Comparison of ENCODE assay signal across 8 cellular contexts in the genomic region with DNA sequence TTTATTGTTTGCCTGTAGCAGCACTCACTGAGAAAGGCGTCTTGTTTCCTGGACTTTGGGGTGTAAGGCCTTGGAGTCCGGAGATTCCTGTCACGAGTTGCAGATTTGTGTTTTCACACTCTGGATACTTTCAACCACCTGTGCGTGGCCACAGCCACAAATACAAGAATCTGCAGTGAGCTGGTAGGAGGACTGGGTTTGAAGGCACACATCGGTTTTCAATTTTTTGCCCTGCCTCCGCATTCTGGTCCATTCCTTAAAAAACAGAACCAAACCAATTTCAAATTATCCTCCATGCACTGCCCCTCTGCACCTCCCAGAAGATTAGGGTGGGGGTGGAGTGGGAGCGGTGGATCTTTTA. TPM values are rescaled to one million over a fixed set of nuclear protein-coding genes. Genes with fewer than 3 reads are reported as not detected.
DNase-seq lines count a peak whose midpoint lies in the region; ATAC-seq, FAIRE-seq and TF ChIP-seq lines count a peak whose summit lies in the region.

No MANE protein-coding gene starts in this region.

- DNase-seq in NCI-H82 (lab: John Stamatoyannopoulos, UW), result peak; percentile 38
- no peak for DNase-seq in NCI-H82 treated with DMSO at 0.1 percent for 48 hours (lab: John Stamatoyannopoulos, UW; ENCODE audit: unreplicated experiment)
- DNase-seq in MM.1S, result peak; percentile 60
- DNase-seq in astrocyte of the cerebellum (ENCODE audit: low read depth), result no peak
- no peak for DNase-seq in kidney
- no peak for DNase-seq in SHP77 (lab: John Stamatoyannopoulos, UW)

- no peak for ATAC-seq in stimulated activated memory B cell treated with anti-CD40 and anti-IgM and Interleukin-4, amounts not matched to agents 10 μg/mL and 1 μg/mL and 100 μg/mL, for 72 hours
- no peak for ATAC-seq in GM19035 (IDR thresholded peaks at IDR 0.05; ENCODE audit: unreplicated experiment)

- no peaks in the 10 kb centered on the region for H4K20me1 ChIP-seq in MM.1S (ENCODE audit: insufficient read depth, low read length)

- H3K27ac ChIP-seq in MM.1S (ENCODE audit: low read length), result peak overlapping the region; percentile 52
- peak overlapping the region; percentile 48 to 51 for H3K27ac ChIP-seq in kidney (ENCODE audit: low read depth in 2 of 2, low read length in 2 of 2)

- H3K4me2 ChIP-seq in MM.1S (ENCODE audit: low read depth, low read length), result peak overlapping the region; percentile 74

- in situ Hi-C loops in astrocyte of the cerebellum (cut with HindIII; ENCODE audit: low sequenced_read_pairs), result no loop called here

- H3K79me2 ChIP-seq in MM.1S (ENCODE audit: low read length), result peaks cover 56% of the 10 kb centered on the region

- H3K9me3 Mint-ChIP-seq in stimulated activated memory B cell treated with anti-CD40 and anti-IgM and Interleukin-4, amounts not matched to agents 10 μg/mL and 1 μg/mL and 100 μg/mL, for 72 hours, result no peaks in the 10 kb centered on the region

- peaks cover 6% of the 10 kb centered on the region; the same call in 1 of the 2 replicates for H3F3A ChIP-seq in MM.1S (ENCODE audit: insufficient read depth, low read length)

- peak overlapping the region; percentile 87 for H2AFZ ChIP-seq in MM.1S (ENCODE audit: low read length)

- peaks cover 23% of the 10 kb centered on the region for H3K4me1 Mint-ChIP-seq in stimulated activated memory B cell treated with anti-CD40 and anti-IgM and Interleukin-4, amounts not matched to agents 10 μg/mL and 1 μg/mL and 100 μg/mL, for 72 hours

- H3K9me3 ChIP-seq in MM.1S (replicated peaks; ENCODE audit: insufficient read depth, low read length), result no peaks in the 10 kb centered on the region
- no peaks in the 10 kb centered on the region for H3K9me3 ChIP-seq in kidney (ENCODE audit: control insufficient read depth in 1 of 2, low read length in 2 of 2)

- no peak for FAIRE-seq in kidney (lab: Jason Lieb, UNC)

- H3K9ac ChIP-seq in MM.1S (ENCODE audit: low read length) (peak overlapping the region; percentile 91), kidney (ENCODE audit: low read length in 2 of 2) (peak overlapping the region; percentile 83 to 87)

- peaks cover 17% of the 10 kb centered on the region for H3K36me3 Mint-ChIP-seq in stimulated activated memory B cell treated with anti-CD40 and anti-IgM and Interleukin-4, amounts not matched to agents 10 μg/mL and 1 μg/mL and 100 μg/mL, for 72 hours

- peak overlapping the region; percentile 91 for H3K4me3 ChIP-seq in MM.1S (ENCODE audit: low read length)
- H3K4me3 ChIP-seq in astrocyte of the cerebellum (ENCODE audit: low read depth, low read length), result peak overlapping the region; percentile 90
- H3K4me3 ChIP-seq in kidney (ENCODE audit: low read length in 2 of 2), result peak overlapping the region; percentile 73 to 97

- no peaks in the 10 kb centered on the region for H3K27me3 ChIP-seq in MM.1S (replicated peaks; ENCODE audit: insufficient read depth, low read length)

- H3K36me3 ChIP-seq in MM.1S (replicated peaks; ENCODE audit: insufficient read depth, low read length) (peaks cover 4% of the 10 kb centered on the region; the same call in 1 of the 2 replicates), kidney (ENCODE audit: control insufficient read depth in 1 of 2, insufficient read depth in 2 of 2, low read length in 2 of 2) (no peaks in the 10 kb centered on the region)

- TF ChIP-seq CTCF in MM.1S (IDR thresholded peaks at IDR 0.05; ENCODE audit: low read length) (no peak), astrocyte of the cerebellum (IDR thresholded peaks at IDR 0.05; ENCODE audit: low read depth, low read length, missing control alignments) (no peak), kidney (IDR thresholded peaks at IDR 0.05; ENCODE audit: borderline replicate concordance, extremely low read depth, insufficient read depth) (no peak)

- H3K27me3 Mint-ChIP-seq in stimulated activated memory B cell treated with anti-CD40 and anti-IgM and Interleukin-4, amounts not matched to agents 10 μg/mL and 1 μg/mL and 100 μg/mL, for 72 hours, result no peaks in the 10 kb centered on the region

- no peaks in the 10 kb centered on the region for H3K9me2 ChIP-seq in MM.1S (replicated peaks; ENCODE audit: insufficient read depth, low read length)

- H3K4me3 Mint-ChIP-seq in stimulated activated memory B cell treated with anti-CD40 and anti-IgM and Interleukin-4, amounts not matched to agents 10 μg/mL and 1 μg/mL and 100 μg/mL, for 72 hours, result peak overlapping the region; percentile 93

- intact Hi-C loops in kidney (cut with DNase I), result no loop called here

- peaks cover 14% of the 10 kb centered on the region for H3K4me1 ChIP-seq in MM.1S (ENCODE audit: low read length)
- H3K4me1 ChIP-seq in kidney (ENCODE audit: control insufficient read depth in 1 of 2, insufficient read depth in 1 of 2, low read depth in 1 of 2, low read length in 2 of 2), result no peaks in the 10 kb centered on the region

- H3K27ac Mint-ChIP-seq in stimulated activated memory B cell treated with anti-CD40 and anti-IgM and Interleukin-4, amounts not matched to agents 10 μg/mL and 1 μg/mL and 100 μg/mL, for 72 hours, result peak overlapping the region; percentile 84

RNA-seq across cellular contexts. Expression of a gene that starts 0.6 kb away (rescaled TPM):
- total RNA-seq in kidney, result 78.7 TPM
- 22.8 TPM for polyA plus RNA-seq in kidney (ENCODE audit: insufficient read depth, low read depth, low replicate concordance)

Comparison
In these comparisons a context has a peak if more than half of its experiments do, and no peak if none do; other contexts are left out.
1. DNase-seq: peak in NCI-H82 (single experiment) and MM.1S (single experiment); none in NCI-H82 treated with DMSO at 0.1 percent for 48 hours (single experiment), astrocyte of the cerebellum (single experiment), kidney (single experiment) and SHP77 (0 of 2).
2. Peak in every context shown above with its lines, with median percentiles within 50 percentile points of each other: H3K4me3 ChIP-seq.